ENCODE assay signal across 8 cellular contexts in the genomic region with DNA sequence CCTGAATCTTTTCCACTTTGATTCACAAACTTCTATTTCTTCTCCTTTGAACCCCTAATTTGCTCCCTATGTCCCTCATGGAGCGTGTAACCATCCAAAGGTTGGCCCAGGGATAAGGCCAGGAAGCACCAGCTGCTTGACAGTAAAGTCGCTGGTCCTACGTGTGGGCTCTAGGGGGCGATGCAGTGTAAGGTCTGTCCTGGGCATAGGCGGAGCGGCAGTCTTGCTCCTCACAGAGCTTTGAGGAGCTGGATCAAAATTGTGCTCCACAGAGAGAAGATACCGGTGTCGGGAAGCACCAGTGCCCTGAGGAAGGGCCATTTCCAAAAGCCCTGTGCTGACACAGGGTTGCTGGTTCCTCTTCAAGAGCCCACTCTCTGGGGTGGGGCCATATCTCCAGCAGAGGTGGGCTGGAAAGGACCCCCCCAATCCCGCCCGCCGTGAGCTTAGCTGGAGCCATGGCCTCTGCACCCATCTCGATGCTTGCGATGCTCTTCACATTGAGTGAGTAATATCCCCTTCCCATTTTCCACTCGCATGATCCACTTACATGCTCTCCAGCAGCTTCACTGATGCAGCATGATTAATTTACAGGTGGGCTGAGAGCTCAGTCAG. TPM values are rescaled to one million over a fixed set of nuclear protein-coding genes. Genes with fewer than 3 reads are reported as not detected.
DNase-seq lines count a peak whose midpoint lies in the region; ATAC-seq and TF ChIP-seq lines count a peak whose summit lies in the region.

No MANE protein-coding gene starts in this region.

- no peaks in the 10 kb centered on the region for H4K20me1 ChIP-seq in HCT116 (ENCODE audit: insufficient read depth)

- no peak overlapping the region for H3K4me2 ChIP-seq in HCT116 (ENCODE audit: low read length)

- H3K4me1 ChIP-seq in CD4-positive, CD25-positive, alpha-beta regulatory T cell (ENCODE audit: control insufficient read depth, insufficient read depth, low read length, poor library complexity, severe bottlenecking), result no peaks in the 10 kb centered on the region
- H3K4me1 ChIP-seq in HCT116 (ENCODE audit: control insufficient read depth in 1 of 2, insufficient read depth in 2 of 2, low read length in 2 of 2), result no peaks in the 10 kb centered on the region
- H3K4me1 ChIP-seq in heart right ventricle, result no peaks in the 10 kb centered on the region

- H3K27me3 ChIP-seq in CD4-positive, CD25-positive, alpha-beta regulatory T cell (ENCODE audit: control insufficient read depth, insufficient read depth, low read length), result peaks cover 25% of the 10 kb centered on the region
- H3K27me3 ChIP-seq in HCT116 (ENCODE audit: insufficient read depth, low read length), result peaks cover 36% of the 10 kb centered on the region
- peaks cover 0 to 36% (median 8%) of the 10 kb centered on the region in 7 donors for H3K27me3 ChIP-seq in heart right ventricle

- no peak for TF ChIP-seq POLR2A in HCT116 (IDR thresholded peaks at IDR 0.05; ENCODE audit: borderline replicate concordance, extremely low read depth, insufficient read depth, insufficient read length)
- TF ChIP-seq POLR2A in erythroblast (IDR thresholded peaks at IDR 0.05; ENCODE audit: low read length), result no peak

- no peaks in the 10 kb centered on the region for H3K79me2 ChIP-seq in HCT116 (ENCODE audit: insufficient read depth, low read length)

- no peaks in the 10 kb centered on the region for H3K36me3 ChIP-seq in CD4-positive, CD25-positive, alpha-beta regulatory T cell (ENCODE audit: control insufficient read depth, insufficient read depth, low read length)
- no peaks in the 10 kb centered on the region for H3K36me3 ChIP-seq in HCT116 (ENCODE audit: control insufficient read depth in 1 of 2, insufficient read depth in 2 of 2, low read length in 2 of 2)
- no peaks in the 10 kb centered on the region for H3K36me3 ChIP-seq in heart right ventricle

- intact Hi-C loops in HCT116 (cut with micrococcal nuclease), result no loop called here
- intact Hi-C loops in heart right ventricle (cut with DNase I), result no loop called here
- intact Hi-C loops in Right ventricle myocardium superior (cut with DNase I), result no loop called here

- POLR2A ChIA-PET in HCT116 (lab: Charles Lee), result no interaction called here

- H3K27me3 Mint-ChIP-seq in CD4-positive, CD25-positive, alpha-beta regulatory T cell, result peaks cover 58% of the 10 kb centered on the region
- peaks cover 35% of the 10 kb centered on the region for H3K27me3 Mint-ChIP-seq in T-helper 1 cell treated with Interleukin-12 subunit alpha and Interleukin-12 subunit beta and Interleukin-4 antibody, amounts not matched to agents 30 μg/mL and 1 μg/mL, for 36 hours (ENCODE audit: low read depth)

- no TSS peak for BruUV-seq in HCT116 (replicated peaks; lab: Mats Ljungman, UMichigan)

- DNase-seq in CD4-positive, CD25-positive, alpha-beta regulatory T cell, result peak in 2 of 3 donors; percentile 12 to 44
- DNase-seq in HCT116 (ENCODE audit: low read depth, low spot score) (peak; percentile 32), erythroblast (lab: John Stamatoyannopoulos, UW) (peak; percentile 39 to 45), NCI-H2107 treated with DMSO at 0.1 percent for 48 hours (lab: John Stamatoyannopoulos, UW; ENCODE audit: unreplicated experiment) (no peak), heart right ventricle (no peak), Right ventricle myocardium superior (no peak)
- peak; percentile 41 for DNase-seq in stimulated activated naive CD8-positive, alpha-beta T cell treated with anti-CD3 and anti-CD28 coated beads, Interleukin-15, Interleukin-2, amounts not matched to agents 100 U/mL and 50 U/mL, for 24 hours

- H3K27ac Mint-ChIP-seq in CD4-positive, CD25-positive, alpha-beta regulatory T cell, result peak overlapping the region in 2 of 3 donors; percentile 73 to 74
- H3K27ac Mint-ChIP-seq in T-helper 1 cell treated with Interleukin-12 subunit alpha and Interleukin-12 subunit beta and Interleukin-4 antibody, amounts not matched to agents 30 μg/mL and 1 μg/mL, for 36 hours, result peak overlapping the region; percentile 43

- no peak overlapping the region for H3K9ac ChIP-seq in HCT116 (ENCODE audit: low read length)

- RAD21 ChIA-PET in HCT116 (lab: Charles Lee; ENCODE audit: low non-redundant PET in 1 of 2, low total read pairs in 2 of 2, uncharacterized antibody in 2 of 2, unreplicated experiment in 2 of 2), result no interaction called here

- peaks cover 0 to 9% (median 2%) of the 10 kb centered on the region in 4 donors for H3K4me1 Mint-ChIP-seq in CD4-positive, CD25-positive, alpha-beta regulatory T cell
- H3K4me1 Mint-ChIP-seq in T-helper 1 cell treated with Interleukin-12 subunit alpha and Interleukin-12 subunit beta and Interleukin-4 antibody, amounts not matched to agents 30 μg/mL and 1 μg/mL, for 36 hours (ENCODE audit: low read depth), result no peaks in the 10 kb centered on the region

- H3K9me3 ChIP-seq in CD4-positive, CD25-positive, alpha-beta regulatory T cell (ENCODE audit: control insufficient read depth in 2 of 2, low read length in 2 of 2), result no peaks in the 10 kb centered on the region
- H3K9me3 ChIP-seq in HCT116 (ENCODE audit: control insufficient read depth in 1 of 2, insufficient read depth in 1 of 2, low read depth in 1 of 2, low read length in 2 of 2), result no peaks in the 10 kb centered on the region
- no peaks in the 10 kb centered on the region for H3K9me3 ChIP-seq in heart right ventricle

- H3K4me3 ChIP-seq in CD4-positive, CD25-positive, alpha-beta regulatory T cell (ENCODE audit: low read depth, low read length), result peak overlapping the region; percentile 55
- H3K4me3 ChIP-seq in HCT116 (replicated peaks in 1 of 2; ENCODE audit: low read depth in 1 of 2, low read length in 2 of 2) (no peak overlapping the region), heart right ventricle (no peak overlapping the region)

- WGBS in heart right ventricle, 2 donors, result 48 to 52% methylated on average over 14 of the region's 14 CpGs

- TF ChIP-seq RAD21 in HCT116 (IDR thresholded peaks at IDR 0.05; ENCODE audit: low read depth), result 0 out of 2 replicates have a peak, but pooled peaks have one; percentile 24

- H3K9me3 Mint-ChIP-seq in CD4-positive, CD25-positive, alpha-beta regulatory T cell, result peaks cover 0 to 4% (median 0%) of the 10 kb centered on the region in 7 donors
- no peaks in the 10 kb centered on the region for H3K9me3 Mint-ChIP-seq in T-helper 1 cell treated with Interleukin-12 subunit alpha and Interleukin-12 subunit beta and Interleukin-4 antibody, amounts not matched to agents 30 μg/mL and 1 μg/mL, for 36 hours

- peak overlapping the region; percentile 5 to 85 (median 76) for H3K4me3 Mint-ChIP-seq in CD4-positive, CD25-positive, alpha-beta regulatory T cell
- peak overlapping the region; percentile 52 for H3K4me3 Mint-ChIP-seq in T-helper 1 cell treated with Interleukin-12 subunit alpha and Interleukin-12 subunit beta and Interleukin-4 antibody, amounts not matched to agents 30 μg/mL and 1 μg/mL, for 36 hours

- peak overlapping the region; percentile 51 for H3K27ac ChIP-seq in CD4-positive, CD25-positive, alpha-beta regulatory T cell (ENCODE audit: insufficient read depth, low read length, poor library complexity, severe bottlenecking)
- H3K27ac ChIP-seq in HCT116 (ENCODE audit: low read depth, low read length) (no peak overlapping the region), heart right ventricle (no peak overlapping the region)

- no peaks in the 10 kb centered on the region for H3K9me2 ChIP-seq in HCT116 (ENCODE audit: insufficient read depth)

- no peaks in the 10 kb centered on the region for H3K36me3 Mint-ChIP-seq in CD4-positive, CD25-positive, alpha-beta regulatory T cell
- H3K36me3 Mint-ChIP-seq in T-helper 1 cell treated with Interleukin-12 subunit alpha and Interleukin-12 subunit beta and Interleukin-4 antibody, amounts not matched to agents 30 μg/mL and 1 μg/mL, for 36 hours (ENCODE audit: low read depth), result no peaks in the 10 kb centered on the region

- CTCF ChIA-PET in HCT116 (lab: Charles Lee), result interaction anchor here (1.1 to 2.6 kb wide), 17 partner anchors 8 to 194 kb away, joined by 3 to 36 read pairs (median 5); no protein-coding TSS in a partner anchor

- TF ChIP-seq CTCF in HCT116 (IDR thresholded peaks at IDR 0.05 in 2 of 3, conservative IDR thresholded peaks at IDR 0.05 in 1 of 3; ENCODE audit: borderline replicate concordance in 1 of 3, insufficient read depth in 1 of 3, low read depth in 2 of 3, low read length in 2 of 3) (peak in 2 of 3 experiments; percentile 73 to 86; a peak in 4 of 6 replicates), heart right ventricle (IDR thresholded peaks at IDR 0.05) (no peak)

- H2AFZ ChIP-seq in HCT116 (ENCODE audit: low read depth, low read length, poor library complexity, severe bottlenecking), result no peak overlapping the region

- peak; percentile 66 to 70 for ATAC-seq in CD4-positive, CD25-positive, alpha-beta regulatory T cell (ENCODE audit: low read depth in 2 of 2)
- ATAC-seq in HCT116, result peak; percentile 99
- ATAC-seq in stimulated activated naive CD8-positive, alpha-beta T cell treated with anti-CD3 and anti-CD28 coated beads, Interleukin-15, Interleukin-2, amounts not matched to agents 100 U/mL and 50 U/mL, for 24 hours, result peak; percentile 66
- ATAC-seq in heart right ventricle, result no peak
- ATAC-seq in Right ventricle myocardium superior (ENCODE audit: poor library complexity), result no peak

TF ChIP-seq in HCT116, 20 proteins besides CTCF, POLR2A, EP300 and RAD21 (continues in another document):
- TF ChIP-seq JUND (IDR thresholded peaks at IDR 0.05) (no peak), SP1 (IDR thresholded peaks at IDR 0.05; ENCODE audit: low read depth) (no peak), CBX3 (IDR thresholded peaks at IDR 0.05; ENCODE audit: low read depth) (no peak)
- TF ChIP-seq, protein P1, sequence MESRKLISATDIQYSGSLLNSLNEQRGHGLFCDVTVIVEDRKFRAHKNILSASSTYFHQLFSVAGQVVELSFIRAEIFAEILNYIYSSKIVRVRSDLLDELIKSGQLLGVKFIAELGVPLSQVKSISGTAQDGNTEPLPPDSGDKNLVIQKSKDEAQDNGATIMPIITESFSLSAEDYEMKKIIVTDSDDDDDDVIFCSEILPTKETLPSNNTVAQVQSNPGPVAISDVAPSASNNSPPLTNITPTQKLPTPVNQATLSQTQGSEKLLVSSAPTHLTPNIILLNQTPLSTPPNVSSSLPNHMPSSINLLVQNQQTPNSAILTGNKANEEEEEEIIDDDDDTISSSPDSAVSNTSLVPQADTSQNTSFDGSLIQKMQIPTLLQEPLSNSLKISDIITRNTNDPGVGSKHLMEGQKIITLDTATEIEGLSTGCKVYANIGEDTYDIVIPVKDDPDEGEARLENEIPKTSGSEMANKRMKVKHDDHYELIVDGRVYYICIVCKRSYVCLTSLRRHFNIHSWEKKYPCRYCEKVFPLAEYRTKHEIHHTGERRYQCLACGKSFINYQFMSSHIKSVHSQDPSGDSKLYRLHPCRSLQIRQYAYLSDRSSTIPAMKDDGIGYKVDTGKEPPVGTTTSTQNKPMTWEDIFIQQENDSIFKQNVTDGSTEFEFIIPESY (IDR thresholded peaks at IDR 0.05; ENCODE audit: extremely low read depth, insufficient replicate concordance, low read length), result no peak

RNA-seq across cellular contexts. Expression of a gene that starts 49.9 kb away (rescaled TPM):
- not detected for total RNA-seq in CD4-positive, CD25-positive, alpha-beta regulatory T cell
- polyA plus RNA-seq in CD4-positive, CD25-positive, alpha-beta regulatory T cell, result under 1 TPM in 1 of 4 donors, not detected in 3; 0.18 TPM
- total RNA-seq in HCT116 (2021; ENCODE audit: unreplicated experiment) (not detected), heart right ventricle (under 1 TPM in 1 of 10 donors, not detected in 9; 0.06 TPM), Right ventricle myocardium superior (not detected)
- polyA plus RNA-seq in HCT116 (2012), result not detected in 2 replicates
- not detected for polyA plus RNA-seq in heart right ventricle

Comparison
In these comparisons a context has a peak if more than half of its experiments do, and no peak if none do; other contexts are left out.
1. ATAC-seq: peak in CD4-positive, CD25-positive, alpha-beta regulatory T cell (2 of 2), HCT116 (single experiment) and stimulated activated naive CD8-positive, alpha-beta T cell treated with anti-CD3 and anti-CD28 coated beads, Interleukin-15, Interleukin-2, amounts not matched to agents 100 U/mL and 50 U/mL, for 24 hours (single experiment); none in heart right ventricle (0 of 8) and Right ventricle myocardium superior (single experiment).
2. DNase-seq: peak in CD4-positive, CD25-positive, alpha-beta regulatory T cell (2 of 3), HCT116 (single experiment), erythroblast (2 of 2) and stimulated activated naive CD8-positive, alpha-beta T cell treated with anti-CD3 and anti-CD28 coated beads, Interleukin-15, Interleukin-2, amounts not matched to agents 100 U/mL and 50 U/mL, for 24 hours (single experiment); none in NCI-H2107 treated with DMSO at 0.1 percent for 48 hours (single experiment), heart right ventricle (0 of 2) and Right ventricle myocardium superior (single experiment).
3. CTCF ChIP-seq: peak in HCT116 (2 of 3); none in heart right ventricle (0 of 9).